ENCODE assay signal across 29 cellular contexts in genomic region chr6:121998631-121999030, GRCh38.
"Had no signal": no experiment of that assay in that cellular context is flagged by ENCODE, and none has a peak within 500 bp of the region (broad histone marks: within the 10 kb centered on the region; RNA-seq: fewer than 3 reads in every experiment).

No MANE protein-coding gene starts in this region.

- H3K36me3 Mint-ChIP-seq: naive B cell; stimulated activated memory B cell treated with anti-CD40 and anti-IgM and Interleukin-4, amounts not matched to agents 10 μg/mL and 1 μg/mL and 100 μg/mL, for 72 hours had no signal

- H3K36me3 ChIP-seq: adrenal gland, ascending aorta, brain microvascular endothelial cell, gastroesophageal sphincter, heart left ventricle, lower lobe of right lung, stomach, uterus, WERI-Rb-1 had no signal

- H3K9me3 Mint-ChIP-seq: activated T-cell treated with anti-CD3 and anti-CD28 coated beads, Interleukin-2, amount 50 U/mL, for 24 hours had no signal

- H3K4me3 Mint-ChIP-seq: activated T-cell treated with anti-CD3 and anti-CD28 coated beads, Interleukin-2, amount 50 U/mL, for 24 hours; activated T-helper 17 cell treated with anti-CD3 and anti-CD28 coated beads, Interleukin-2, amount 50 U/mL, for 72 hours; dendritic cell treated with granulocyte-macrophage colony-stimulating factor and Interleukin-4, amounts not matched to agents 40 ng/mL and 50 ng/mL, for 4 days; naive B cell; stimulated activated memory B cell treated with anti-CD40 and anti-IgM and Interleukin-4, amounts not matched to agents 10 μg/mL and 1 μg/mL and 100 μg/mL, for 72 hours had no signal

- H3K27ac ChIP-seq: adrenal gland, ascending aorta, brain microvascular endothelial cell, gastroesophageal sphincter, heart left ventricle, lower lobe of right lung, stomach, uterus, WERI-Rb-1 had no signal

- ATAC-seq: activated naive CD4-positive, alpha-beta T cell treated with anti-CD3 and anti-CD28 coated beads, Interleukin-2, amount 50 U/mL, for 72 hours; activated T-helper 17 cell treated with anti-CD3 and anti-CD28 coated beads, Interleukin-2, amount 50 U/mL, for 72 hours; esophagus mucosa; gastroesophageal sphincter; heart left ventricle; left lobe of liver; lower lobe of right lung; mucosa of descending colon; sciatic nerve; stimulated activated memory B cell treated with anti-CD40 and anti-IgM and Interleukin-4, amounts not matched to agents 10 μg/mL and 1 μg/mL and 100 μg/mL, for 72 hours had no signal

- DNase-seq: activated CD4-positive, alpha-beta T cell treated with anti-CD3 and anti-CD28 coated beads for 1 hour; activated CD8-positive, alpha-beta memory T cell treated with anti-CD3 and anti-CD28 coated beads for 24 hours; activated CD8-positive, alpha-beta memory T cell treated with anti-CD3 and anti-CD28 coated beads, Interleukin-2, amount 50 U/mL, for 4 hours; activated T-cell treated with anti-CD3 and anti-CD28 coated beads, Interleukin-2, amount 50 U/mL, for 24 hours; adrenal gland; brain microvascular endothelial cell; caudate nucleus; effector CD4-positive, alpha-beta T cell; heart left ventricle; lower lobe of right lung; mesendoderm; mucosa of descending colon; naive B cell; occipital lobe; small intestine; stimulated activated CD4-positive, alpha-beta T cell treated with anti-CD3 and anti-CD28 coated beads, Interleukin-15, amount 100 ng/mL, for 24 hours; stomach; trophoblast cell; uterus; WERI-Rb-1 had no signal

- H3K27me3 Mint-ChIP-seq: activated T-cell treated with anti-CD3 and anti-CD28 coated beads, Interleukin-2, amount 50 U/mL, for 24 hours; dendritic cell treated with granulocyte-macrophage colony-stimulating factor and Interleukin-4, amounts not matched to agents 40 ng/mL and 50 ng/mL, for 4 days; naive B cell; stimulated activated memory B cell treated with anti-CD40 and anti-IgM and Interleukin-4, amounts not matched to agents 10 μg/mL and 1 μg/mL and 100 μg/mL, for 72 hours had no signal

- H3K4me3 ChIP-seq: adrenal gland, ascending aorta, gastroesophageal sphincter, heart left ventricle, lower lobe of right lung, mucosa of descending colon, stomach, uterus had no signal

- H3K9me3 ChIP-seq: adrenal gland, ascending aorta, gastroesophageal sphincter, heart left ventricle, lower lobe of right lung, mucosa of descending colon, stomach, uterus had no signal

- H3K27ac Mint-ChIP-seq: activated naive CD4-positive, alpha-beta T cell treated with anti-CD3 and anti-CD28 coated beads, Interleukin-2, amount 50 U/mL, for 72 hours; activated T-cell treated with anti-CD3 and anti-CD28 coated beads, Interleukin-2, amount 50 U/mL, for 24 hours; activated T-helper 17 cell treated with anti-CD3 and anti-CD28 coated beads, Interleukin-2, amount 50 U/mL, for 72 hours; dendritic cell treated with granulocyte-macrophage colony-stimulating factor and Interleukin-4, amounts not matched to agents 40 ng/mL and 50 ng/mL, for 4 days; naive B cell; stimulated activated memory B cell treated with anti-CD40 and anti-IgM and Interleukin-4, amounts not matched to agents 10 μg/mL and 1 μg/mL and 100 μg/mL, for 72 hours had no signal

- H3K27me3 ChIP-seq: adrenal gland, ascending aorta, brain microvascular endothelial cell, gastroesophageal sphincter, heart left ventricle, stomach, uterus had no signal

- H3K4me1 Mint-ChIP-seq: activated T-helper 17 cell treated with anti-CD3 and anti-CD28 coated beads, Interleukin-2, amount 50 U/mL, for 72 hours; naive B cell; stimulated activated memory B cell treated with anti-CD40 and anti-IgM and Interleukin-4, amounts not matched to agents 10 μg/mL and 1 μg/mL and 100 μg/mL, for 72 hours had no signal

- H3K4me1 ChIP-seq: adrenal gland, ascending aorta, gastroesophageal sphincter, heart left ventricle, lower lobe of right lung, stomach, uterus had no signal
